Comparison of ENCODE assay signal across 14 cellular contexts in the genomic region with DNA sequence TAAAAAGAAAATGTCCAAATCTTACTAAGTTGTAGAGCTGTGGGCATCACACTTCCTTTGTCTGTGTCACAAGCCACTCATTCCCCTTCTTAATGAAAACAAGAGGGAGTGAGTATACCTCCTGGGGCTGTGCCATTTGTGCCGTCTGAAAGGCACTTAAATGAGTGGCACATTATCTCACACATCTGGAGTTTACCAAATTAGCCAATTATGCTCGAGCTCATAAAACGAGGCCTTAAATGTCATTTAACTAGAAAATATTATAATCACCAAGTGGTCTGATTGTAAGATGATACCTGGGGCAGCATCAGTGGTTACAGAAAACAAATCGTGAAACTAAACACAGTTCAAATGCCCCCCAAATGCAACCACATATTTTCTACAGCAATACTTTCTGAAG.
DNase-seq lines count a peak whose midpoint lies in the region; ATAC-seq and TF ChIP-seq lines count a peak whose summit lies in the region.
"Had no signal": no experiment of that assay in that cellular context is flagged by ENCODE, and none has a peak within 500 bp of the region (broad histone marks: within the 10 kb centered on the region; RNA-seq: fewer than 3 reads in every experiment).

No MANE protein-coding gene starts in this region.

- no peak for TF ChIP-seq POLR2A in transverse colon (IDR thresholded peaks at IDR 0.05)

- peak; percentile 36 for DNase-seq in COR-L47 (lab: John Stamatoyannopoulos, UW)
- DNase-seq in NCI-H1092 (lab: John Stamatoyannopoulos, UW): peak; percentile 19
- DNase-seq in NCI-H146 treated with DMSO at 0.1 percent for 48 hours (lab: John Stamatoyannopoulos, UW; ENCODE audit: unreplicated experiment): peak; percentile 32
- DNase-seq in NCI-H748 (lab: John Stamatoyannopoulos, UW; ENCODE audit: unreplicated experiment): peak; percentile 97
- no peak for DNase-seq in OCI-M2 (lab: John Stamatoyannopoulos, UW; ENCODE audit: unreplicated experiment)
- DNase-seq in transverse colon: no peak
- DNase-seq: C1 segment of cervical spinal cord, HFFc6, IMR-90, Kasumi-1, NCI-H1694 treated with DMSO at 0.1 percent for 48 hours, SIG-M5 had no signal

- in situ Hi-C loops in transverse colon (cut with MboI; ENCODE audit: low pct_ligation_motif_present in 1 of 4, low pct_unique_long_range_greater_than_20kb in 1 of 4, low sequenced_read_pairs in 3 of 4): no loop called here

- H3K4me3 ChIP-seq in transverse colon: no peak overlapping the region

- H3K27me3 ChIP-seq in transverse colon: no peaks in the 10 kb centered on the region

- TF ChIP-seq CTCF in transverse colon (IDR thresholded peaks at IDR 0.05): no peak

- no peaks in the 10 kb centered on the region for H3K4me1 ChIP-seq in transverse colon

- H3K36me3 ChIP-seq in transverse colon: no peaks in the 10 kb centered on the region

- no peaks in the 10 kb centered on the region for H3K9me3 ChIP-seq in transverse colon

- TF ChIP-seq EP300 in transverse colon (IDR thresholded peaks at IDR 0.05; ENCODE audit: low read depth): no peak

- intact Hi-C loops in transverse colon (cut with DNase I; ENCODE audit: low total_unique reads): no loop called here

- ATAC-seq in HG03108 (IDR thresholded peaks at IDR 0.05; ENCODE audit: unreplicated experiment): no peak
- no peak for ATAC-seq in GM18867 (IDR thresholded peaks at IDR 0.05; ENCODE audit: unreplicated experiment)

- 60 to 68% methylated on average over 1 to 4 of the region's 4 CpGs for WGBS in transverse colon (ENCODE audit: low coverage in 1 of 2), 2 donors

- H3K27ac ChIP-seq in transverse colon: no peak overlapping the region

Comparison
In these comparisons a context has a peak if more than half of its experiments do, and no peak if none do; other contexts are left out.
1. DNase-seq: peak in COR-L47 (single experiment), NCI-H1092 (single experiment), NCI-H146 treated with DMSO at 0.1 percent for 48 hours (single experiment) and NCI-H748 (single experiment); none in OCI-M2 (single experiment) and transverse colon (single experiment).